11 cellular contexts compared by ENCODE assay signal in genomic region chr3:11159421-11159904, GRCh38. TPM values are rescaled to one million over a fixed set of nuclear protein-coding genes. Genes with fewer than 3 reads are reported as not detected.
A peak's percentile ranks its signal among the peaks of the same experiment; 100 is the strongest.
DNase-seq lines count a peak whose midpoint lies in the region; ATAC-seq and TF ChIP-seq lines count a peak whose summit lies in the region.
"Had no signal": no experiment of that assay in that cellular context is flagged by ENCODE, and none has a peak within 500 bp of the region (broad histone marks: within the 10 kb centered on the region; RNA-seq: fewer than 3 reads in every experiment).

No MANE protein-coding gene starts in this region.

- H3K9me3 Mint-ChIP-seq in activated T-helper 1 cell treated with anti-CD3 and anti-CD28 coated beads, Interleukin-12 subunit alpha, Interleukin-12 subunit beta, Interleukin-2, Interleukin-4 antibody, amounts not matched to agents 30 ng/mL and 10 ng/mL and 1 ng/mL, durations not matched to agents 14 hours and 24 hours and 36 hours, result no peaks in the 10 kb centered on the region
- no peaks in the 10 kb centered on the region for H3K9me3 Mint-ChIP-seq in activated CD8-positive, alpha-beta memory T cell treated with anti-CD3 and anti-CD28 coated beads, Interleukin-2, amount 10 ng/mL, durations not matched to agents 7 days and 5 days (ENCODE audit: low read depth)
- H3K9me3 Mint-ChIP-seq: nephron progenitor cell had no signal

- H3K4me3 Mint-ChIP-seq in activated T-helper 1 cell treated with anti-CD3 and anti-CD28 coated beads, Interleukin-12 subunit alpha, Interleukin-12 subunit beta, Interleukin-2, Interleukin-4 antibody, amounts not matched to agents 30 ng/mL and 10 ng/mL and 1 ng/mL, durations not matched to agents 14 hours and 24 hours and 36 hours, result no peak overlapping the region
- H3K4me3 Mint-ChIP-seq in activated CD8-positive, alpha-beta memory T cell treated with anti-CD3 and anti-CD28 coated beads, Interleukin-2, amount 10 ng/mL, durations not matched to agents 7 days and 5 days, result no peak overlapping the region
- H3K4me3 Mint-ChIP-seq: nephron progenitor cell had no signal

- intact Hi-C loops in breast epithelium (cut with DNase I; ENCODE audit: low total_unique reads) (no loop called here), upper lobe of right lung (cut with DNase I) (loop anchor here (10.0 kb wide), 1 partner anchor 175 kb away; no protein-coding TSS in a partner anchor)
- intact Hi-C loops in activated T-helper 1 cell treated with anti-CD3 and anti-CD28 coated beads, Interleukin-12 subunit alpha, Interleukin-12 subunit beta, Interleukin-2, Interleukin-4 antibody, amounts not matched to agents 30 ng/mL and 10 ng/mL and 1 ng/mL, durations not matched to agents 14 hours and 24 hours and 36 hours (cut with micrococcal nuclease), result no loop called here

- TF ChIP-seq POLR2A in breast epithelium (IDR thresholded peaks at IDR 0.05), result no peak

- H3K36me3 ChIP-seq in breast epithelium, result no peaks in the 10 kb centered on the region
- no peaks in the 10 kb centered on the region for H3K36me3 ChIP-seq in upper lobe of right lung

- H3K4me1 ChIP-seq in breast epithelium (no peaks in the 10 kb centered on the region), upper lobe of right lung (peaks cover 14% of the 10 kb centered on the region)

- H3K9me3 ChIP-seq in breast epithelium (no peaks in the 10 kb centered on the region), upper lobe of right lung (no peaks in the 10 kb centered on the region)

- no peaks in the 10 kb centered on the region for H3K4me1 Mint-ChIP-seq in activated T-helper 1 cell treated with anti-CD3 and anti-CD28 coated beads, Interleukin-12 subunit alpha, Interleukin-12 subunit beta, Interleukin-2, Interleukin-4 antibody, amounts not matched to agents 30 ng/mL and 10 ng/mL and 1 ng/mL, durations not matched to agents 14 hours and 24 hours and 36 hours (ENCODE audit: low read depth)
- H3K4me1 Mint-ChIP-seq in activated CD8-positive, alpha-beta memory T cell treated with anti-CD3 and anti-CD28 coated beads, Interleukin-2, amount 10 ng/mL, durations not matched to agents 7 days and 5 days, result peaks cover 9% of the 10 kb centered on the region

- no peak overlapping the region for H3K27ac Mint-ChIP-seq in activated T-helper 1 cell treated with anti-CD3 and anti-CD28 coated beads, Interleukin-12 subunit alpha, Interleukin-12 subunit beta, Interleukin-2, Interleukin-4 antibody, amounts not matched to agents 30 ng/mL and 10 ng/mL and 1 ng/mL, durations not matched to agents 14 hours and 24 hours and 36 hours
- no peak overlapping the region for H3K27ac Mint-ChIP-seq in activated CD8-positive, alpha-beta memory T cell treated with anti-CD3 and anti-CD28 coated beads, Interleukin-2, amount 10 ng/mL, durations not matched to agents 7 days and 5 days
- H3K27ac Mint-ChIP-seq: nephron progenitor cell had no signal

- H3K36me3 Mint-ChIP-seq in activated T-helper 1 cell treated with anti-CD3 and anti-CD28 coated beads, Interleukin-12 subunit alpha, Interleukin-12 subunit beta, Interleukin-2, Interleukin-4 antibody, amounts not matched to agents 30 ng/mL and 10 ng/mL and 1 ng/mL, durations not matched to agents 14 hours and 24 hours and 36 hours (ENCODE audit: low read depth), result no peaks in the 10 kb centered on the region
- H3K36me3 Mint-ChIP-seq in activated CD8-positive, alpha-beta memory T cell treated with anti-CD3 and anti-CD28 coated beads, Interleukin-2, amount 10 ng/mL, durations not matched to agents 7 days and 5 days, result no peaks in the 10 kb centered on the region

- H3K4me3 ChIP-seq in breast epithelium (no peak overlapping the region), upper lobe of right lung (no peak overlapping the region)

- CTCF ChIA-PET in activated CD8-positive, alpha-beta memory T cell treated with anti-CD3 and anti-CD28 coated beads, Interleukin-2, amount 10 ng/mL, durations not matched to agents 7 days and 5 days (lab: Charles Lee), result no interaction called here

- peaks cover 56% of the 10 kb centered on the region for H3K27me3 Mint-ChIP-seq in activated T-helper 1 cell treated with anti-CD3 and anti-CD28 coated beads, Interleukin-12 subunit alpha, Interleukin-12 subunit beta, Interleukin-2, Interleukin-4 antibody, amounts not matched to agents 30 ng/mL and 10 ng/mL and 1 ng/mL, durations not matched to agents 14 hours and 24 hours and 36 hours (ENCODE audit: insufficient read depth)
- peaks cover 78% of the 10 kb centered on the region for H3K27me3 Mint-ChIP-seq in activated CD8-positive, alpha-beta memory T cell treated with anti-CD3 and anti-CD28 coated beads, Interleukin-2, amount 10 ng/mL, durations not matched to agents 7 days and 5 days

- TF ChIP-seq CTCF in breast epithelium (IDR thresholded peaks at IDR 0.05), result no peak
- TF ChIP-seq CTCF in upper lobe of right lung (IDR thresholded peaks at IDR 0.05), result no peak

- H3K27ac ChIP-seq in breast epithelium (peak overlapping the region; percentile 17 to 78), upper lobe of right lung (no peak overlapping the region)
- H3K27ac ChIP-seq: 22Rv1 had no signal

- peak; percentile 73 for ATAC-seq in upper lobe of right lung
- no peak for ATAC-seq in activated CD8-positive, alpha-beta memory T cell treated with anti-CD3 and anti-CD28 coated beads, Interleukin-2, amount 10 ng/mL, durations not matched to agents 7 days and 5 days

- DNase-seq in NOMO-1 treated with DMSO at 0.1 percent for 48 hours (lab: John Stamatoyannopoulos, UW; ENCODE audit: unreplicated experiment) (peak; percentile 41), NOMO-1 treated with dmso at 0.1 percent for 144 hours (lab: John Stamatoyannopoulos, UW; ENCODE audit: unreplicated experiment) (no peak), breast epithelium (ENCODE audit: low spot score in 2 of 2) (no peak), iris pigment epithelial cell (ENCODE audit: low read depth) (peak; percentile 91), upper lobe of right lung (no peak)
- DNase-seq in activated T-helper 1 cell treated with anti-CD3 and anti-CD28 coated beads, Interleukin-12 subunit alpha, Interleukin-12 subunit beta, Interleukin-2, Interleukin-4 antibody, amounts not matched to agents 30 ng/mL and 10 ng/mL and 1 ng/mL, durations not matched to agents 14 hours and 24 hours and 36 hours (ENCODE audit: low spot score), result no peak
- no peak for DNase-seq in activated CD8-positive, alpha-beta memory T cell treated with anti-CD3 and anti-CD28 coated beads, Interleukin-2, amount 10 ng/mL, durations not matched to agents 7 days and 5 days
- no peak for DNase-seq in activated CD4-positive, alpha-beta T cell treated with anti-CD3 and anti-CD28 coated beads, Interleukin-2, amount 50 U/mL, for 48 hours
- DNase-seq: NCI-H1436 treated with DMSO at 0.1 percent for 48 hours, nephron progenitor cell had no signal

- peaks cover 0 to 19% of the 10 kb centered on the region in 2 donors for H3K27me3 ChIP-seq in breast epithelium
- peaks cover 18% of the 10 kb centered on the region for H3K27me3 ChIP-seq in upper lobe of right lung

RNA-seq across cellular contexts. Expression of gene HRH1, which starts 5.2 kb away (rescaled TPM):
- 1 to 10 TPM; 3.8 to 4.2 (median 3.9) TPM for total RNA-seq in breast epithelium
- 12.0 TPM for total RNA-seq in upper lobe of right lung
- 0.15 and 0.21 TPM in 2 replicates for total RNA-seq in activated T-helper 1 cell treated with anti-CD3 and anti-CD28 coated beads, Interleukin-12 subunit alpha, Interleukin-12 subunit beta, Interleukin-2, Interleukin-4 antibody, amounts not matched to agents 30 ng/mL and 10 ng/mL and 1 ng/mL, durations not matched to agents 14 hours and 24 hours and 36 hours
- total RNA-seq in activated CD8-positive, alpha-beta memory T cell treated with anti-CD3 and anti-CD28 coated beads, Interleukin-2, amount 10 ng/mL, durations not matched to agents 7 days and 5 days, result under 1 TPM; 0.15 to 0.16 TPM

Comparison
In these comparisons a context has a peak if more than half of its experiments do, and no peak if none do; other contexts are left out.
1. DNase-seq: peak in NOMO-1 treated with DMSO at 0.1 percent for 48 hours (single experiment) and iris pigment epithelial cell (single experiment); none in NOMO-1 treated with dmso at 0.1 percent for 144 hours (single experiment), breast epithelium (0 of 2), upper lobe of right lung (single experiment), activated T-helper 1 cell treated with anti-CD3 and anti-CD28 coated beads, Interleukin-12 subunit alpha, Interleukin-12 subunit beta, Interleukin-2, Interleukin-4 antibody, amounts not matched to agents 30 ng/mL and 10 ng/mL and 1 ng/mL, durations not matched to agents 14 hours and 24 hours and 36 hours (single experiment), activated CD8-positive, alpha-beta memory T cell treated with anti-CD3 and anti-CD28 coated beads, Interleukin-2, amount 10 ng/mL, durations not matched to agents 7 days and 5 days (single experiment) and activated CD4-positive, alpha-beta T cell treated with anti-CD3 and anti-CD28 coated beads, Interleukin-2, amount 50 U/mL, for 48 hours (0 of 2).